ENCODE assay signal across 12 cellular contexts in the genomic region with DNA sequence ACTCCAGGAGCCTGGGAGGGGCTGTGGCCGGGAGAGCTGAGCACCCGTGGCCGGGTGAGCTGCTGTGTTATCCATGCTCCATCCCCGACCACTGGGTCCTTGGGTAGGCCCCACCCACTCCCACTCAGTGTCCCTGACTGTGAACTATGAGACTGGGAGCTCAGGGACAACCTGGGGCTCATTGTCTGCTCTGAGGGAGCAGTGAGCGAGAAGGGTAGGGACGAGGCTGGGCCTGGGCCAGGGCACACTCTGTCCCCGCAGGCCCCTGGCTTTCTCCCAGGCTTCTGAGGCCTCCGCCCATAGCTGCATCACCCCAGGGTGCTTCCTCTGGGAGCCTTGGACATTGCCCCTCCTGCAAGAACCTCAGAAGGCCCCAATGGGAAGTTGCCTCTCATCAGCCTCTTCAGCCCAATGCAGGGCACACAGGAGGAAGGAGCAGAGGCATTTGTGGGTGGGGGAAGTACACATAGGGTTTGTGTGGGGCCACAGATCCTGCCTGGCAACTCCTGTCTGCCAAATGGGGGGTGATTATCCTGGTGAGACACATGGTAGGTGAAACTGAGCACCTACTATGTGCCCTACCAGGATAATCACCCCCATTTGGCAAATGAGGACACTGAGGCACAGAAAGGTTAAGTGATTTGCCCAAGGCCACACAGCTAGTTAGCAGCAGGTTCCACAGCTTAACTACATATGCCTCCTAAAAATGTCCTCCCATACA. TPM values are rescaled to one million over a fixed set of nuclear protein-coding genes. Genes with fewer than 3 reads are reported as not detected.
DNase-seq lines count a peak whose midpoint lies in the region; ATAC-seq, FAIRE-seq and TF ChIP-seq lines count a peak whose summit lies in the region.
"Had no signal": no experiment of that assay in that cellular context is flagged by ENCODE, and none has a peak within 500 bp of the region (broad histone marks: within the 10 kb centered on the region; RNA-seq: fewer than 3 reads in every experiment).

No MANE protein-coding gene starts in this region.

- H3K9me2 ChIP-seq in hepatocyte (replicated peaks; ENCODE audit: insufficient read depth): no peaks in the 10 kb centered on the region

- H3K4me2 ChIP-seq in hepatocyte: peak overlapping the region; percentile 94

- no peaks in the 10 kb centered on the region; the same call in 1 of the 2 replicates for H3K4me1 ChIP-seq in HEK293 (ENCODE audit: control insufficient read depth, insufficient read depth, low read length)
- H3K4me1 ChIP-seq in hepatocyte (ENCODE audit: insufficient read depth): peaks cover 26% of the 10 kb centered on the region
- peaks cover 2 to 5% of the 10 kb centered on the region in 2 donors for H3K4me1 ChIP-seq in small intestine (ENCODE audit: control insufficient read depth in 2 of 2, insufficient read depth in 1 of 2, low read depth in 1 of 2, low read length in 1 of 2)

- DNase-seq in astrocyte of the spinal cord (ENCODE audit: low read depth, low spot score): peak; percentile 78
- no peak for DNase-seq in hepatocyte (ENCODE audit: low spot score)
- DNase-seq in small intestine: peak; percentile 99
- no peak for DNase-seq in stimulated activated naive CD4-positive, alpha-beta T cell (lab: John Stamatoyannopoulos, UW)
- no peak for DNase-seq in NOMO-1 (lab: John Stamatoyannopoulos, UW; ENCODE audit: unreplicated experiment in 2 of 2)
- DNase-seq: DND-41, hippocampal formation, NCI-H510A treated with DMSO at 0.1 percent for 48 hours, WERI-Rb-1 had no signal

- H3K79me2 ChIP-seq in hepatocyte: peaks cover 39% of the 10 kb centered on the region

- no peak for FAIRE-seq in small intestine (lab: Jason Lieb, UNC)

- H3K27ac ChIP-seq in HEK293 (ENCODE audit: extremely low read depth, low read depth, low read length): no peak overlapping the region
- no peak overlapping the region for H3K27ac ChIP-seq in hepatocyte
- peak overlapping the region; percentile 88 to 95 for H3K27ac ChIP-seq in small intestine (ENCODE audit: low read depth in 1 of 2, low read length in 1 of 2)
- H3K27ac ChIP-seq: WERI-Rb-1 had no signal

- H3K27me3 ChIP-seq in hepatocyte (peaks cover 7% of the 10 kb centered on the region), small intestine (ENCODE audit: control insufficient read depth in 2 of 2, insufficient read depth in 2 of 2, low read length in 2 of 2) (no peaks in the 10 kb centered on the region)

- POLR2A ChIA-PET in HEK293 (lab: Yijun Ruan, JAX): interaction anchor here (0.6 kb wide), 1 partner anchor 291 kb away, joined by 4 read pairs; no protein-coding TSS in a partner anchor

- no peaks in the 10 kb centered on the region for H3K36me3 ChIP-seq in HEK293 (ENCODE audit: control insufficient read depth in 2 of 2, insufficient read depth in 1 of 2, low read length in 2 of 2)
- H3K36me3 ChIP-seq in hepatocyte (replicated peaks; ENCODE audit: insufficient read depth, low read depth): no peaks in the 10 kb centered on the region
- H3K36me3 ChIP-seq in small intestine (ENCODE audit: control insufficient read depth in 2 of 2, insufficient read depth in 2 of 2, low read length in 2 of 2): no peaks in the 10 kb centered on the region
- H3K36me3 ChIP-seq: WERI-Rb-1 had no signal

- no peak overlapping the region for H2AFZ ChIP-seq in hepatocyte

- ATAC-seq in GM21360 (IDR thresholded peaks at IDR 0.05; ENCODE audit: unreplicated experiment): no peak
- no peak for ATAC-seq in HG02870 (IDR thresholded peaks at IDR 0.05; ENCODE audit: unreplicated experiment)

- in situ Hi-C loops in astrocyte of the spinal cord (cut with HindIII; ENCODE audit: low sequenced_read_pairs): no loop called here

- TF ChIP-seq CTCF in HEK293 (tag by site-specific recombination; IDR thresholded peaks at IDR 0.05): no peak
- TF ChIP-seq CTCF in astrocyte of the spinal cord (IDR thresholded peaks at IDR 0.05; ENCODE audit: low read depth, low read length): no peak
- no peak for TF ChIP-seq CTCF in hepatocyte (IDR thresholded peaks at IDR 0.05; ENCODE audit: poor library complexity)

- CTCF ChIA-PET in HEK293 (lab: Yijun Ruan, JAX): interaction anchor here (0.9 kb wide), 1 partner anchor 62 kb away, joined by 3 read pairs; no protein-coding TSS in a partner anchor

- H3K9me3 ChIP-seq in HEK293 (ENCODE audit: control insufficient read depth, insufficient read depth, low read depth, low read length): no peaks in the 10 kb centered on the region
- H3K9me3 ChIP-seq in hepatocyte (ENCODE audit: low read depth): no peaks in the 10 kb centered on the region
- no peaks in the 10 kb centered on the region for H3K9me3 ChIP-seq in small intestine (ENCODE audit: control insufficient read depth, low read depth)

- H4K20me1 ChIP-seq in hepatocyte (ENCODE audit: insufficient read depth, poor library complexity, severe bottlenecking): no peaks in the 10 kb centered on the region

- H3K4me3 ChIP-seq in HEK293 (ENCODE audit: low read depth, low read length): no peak overlapping the region
- peak overlapping the region; percentile 69 for H3K4me3 ChIP-seq in astrocyte of the spinal cord (ENCODE audit: low read depth, low read length)
- no peak overlapping the region for H3K4me3 ChIP-seq in hepatocyte
- no peak overlapping the region for H3K4me3 ChIP-seq in small intestine (ENCODE audit: low read depth in 1 of 2, low read length in 2 of 2)

- 72% methylated on average over 8 of the region's 8 CpGs for WGBS in hepatocyte (ENCODE audit: low lambda C conversion rate, missing lambda C conversion rate)
- 10 to 46% (median 39%) methylated on average over 8 of the region's 8 CpGs for WGBS in small intestine, 3 donors

TF ChIP-seq in HEK293, 187 proteins besides CTCF, POLR2A, EP300 and RAD21:
- no peak for TF ChIP-seq ZNF138 (tag by site-specific recombination; IDR thresholded peaks at IDR 0.05; ENCODE audit: borderline replicate concordance)
- peak; percentile 41; the same call in 1 of the 2 replicates for TF ChIP-seq ZBTB8A (tag by site-specific recombination; IDR thresholded peaks at IDR 0.05)
- 0 out of 2 replicates have a peak, but pooled peaks have one; percentile 3 for TF ChIP-seq ZIC2 (tag by site-specific recombination; IDR thresholded peaks at IDR 0.05)

RNA-seq across cellular contexts. Expression of a gene that starts 2.4 kb away (rescaled TPM):
- 115 and 137 TPM in 2 replicates for total RNA-seq in hepatocyte
- polyA plus RNA-seq in hepatocyte (123 and 166 TPM in 2 replicates), small intestine (1,000 to 10,000 TPM; 1,286 to 3,293 (median 3,150) TPM)

RNA-seq across cellular contexts. Expression of a gene that starts 36.2 kb away (rescaled TPM):
- total RNA-seq in hepatocyte: 0.30 and 1.2 TPM in 2 replicates
- polyA plus RNA-seq in hepatocyte: not detected in 2 replicates
- polyA plus RNA-seq in small intestine: under 1 TPM in 1 of 3 donors, not detected in 2; 0.39 TPM

Comparison
In these comparisons a context has a peak if more than half of its experiments do, and no peak if none do; other contexts are left out.
1. H3K27ac ChIP-seq: peak in small intestine (2 of 2); none in HEK293 (single experiment) and hepatocyte (single experiment).
2. DNase-seq: peak in astrocyte of the spinal cord (single experiment) and small intestine (single experiment); none in hepatocyte (single experiment), stimulated activated naive CD4-positive, alpha-beta T cell (0 of 6) and NOMO-1 (0 of 2).